In genomic region chr14:55540847-55541773, GRCh38 we compare ENCODE assay signal across 17 cellular contexts.
A peak's percentile ranks its signal among the peaks of the same experiment; 100 is the strongest.
DNase-seq lines count a peak whose midpoint lies in the region; ATAC-seq and TF ChIP-seq lines count a peak whose summit lies in the region.
"Had no signal": no experiment of that assay in that cellular context is flagged by ENCODE, and none has a peak within 500 bp of the region (broad histone marks: within the 10 kb centered on the region; RNA-seq: fewer than 3 reads in every experiment).

No MANE protein-coding gene starts in this region.

- DNase-seq in NCI-H82 (lab: John Stamatoyannopoulos, UW) (peak; percentile 3), NCI-H82 treated with DMSO at 0.1 percent for 48 hours (lab: John Stamatoyannopoulos, UW; ENCODE audit: unreplicated experiment) (no peak), foreskin fibroblast (peak; percentile 5 to 39), NCI-H510A treated with DMSO at 0.1 percent for 48 hours (lab: John Stamatoyannopoulos, UW) (no peak), tibial artery (no peak), epidermal melanocyte (ENCODE audit: insufficient read length, low spot score) (no peak)
- no peak for DNase-seq in stimulated activated effector memory CD8-positive, alpha-beta T cell treated with anti-CD3 and anti-CD28 coated beads, Interleukin-12 subunit alpha, Interleukin-12 subunit beta, amount 100 ng/mL, for 72 hours (ENCODE audit: low spot score in 2 of 2)
- DNase-seq: 8988T; activated CD4-positive, alpha-beta T cell treated with anti-CD3 and anti-CD28 coated beads, Interleukin-2, amount 10 ng/mL, durations not matched to agents 7 days and 5 days; activated CD8-positive, alpha-beta memory T cell treated with anti-CD3 and anti-CD28 coated beads, Interleukin-2, amount 50 U/mL, for 48 hours; colonic mucosa; Karpas-422; left ventricle myocardium superior; NCI-H1105; NCI-H69; stimulated activated CD4-positive, alpha-beta T cell treated with anti-CD3 and anti-CD28 coated beads, Interleukin-2, amount 100 ng/mL, for 48 hours had no signal

- no peak overlapping the region for H3K27ac ChIP-seq in tibial artery
- H3K27ac ChIP-seq: colonic mucosa had no signal

- H3K27ac Mint-ChIP-seq in stimulated activated effector memory CD8-positive, alpha-beta T cell treated with anti-CD3 and anti-CD28 coated beads, Interleukin-12 subunit alpha, Interleukin-12 subunit beta, amount 100 ng/mL, for 72 hours = no peak overlapping the region
- H3K27ac Mint-ChIP-seq: activated CD4-positive, alpha-beta T cell treated with anti-CD3 and anti-CD28 coated beads, Interleukin-2, amount 10 ng/mL, durations not matched to agents 7 days and 5 days had no signal

- no peak overlapping the region for H3K4me3 Mint-ChIP-seq in stimulated activated effector memory CD8-positive, alpha-beta T cell treated with anti-CD3 and anti-CD28 coated beads, Interleukin-12 subunit alpha, Interleukin-12 subunit beta, amount 100 ng/mL, for 72 hours
- H3K4me3 Mint-ChIP-seq: activated CD4-positive, alpha-beta T cell treated with anti-CD3 and anti-CD28 coated beads, Interleukin-2, amount 10 ng/mL, durations not matched to agents 7 days and 5 days had no signal

- no peaks in the 10 kb centered on the region for H3K27me3 ChIP-seq in tibial artery
- H3K27me3 ChIP-seq: colonic mucosa had no signal

- TF ChIP-seq CTCF in foreskin fibroblast (IDR thresholded peaks at IDR 0.05; ENCODE audit: low read depth, low read length) (no peak), tibial artery (IDR thresholded peaks at IDR 0.05) (no peak)

- peaks cover 4% of the 10 kb centered on the region for H3K9me3 Mint-ChIP-seq in stimulated activated effector memory CD8-positive, alpha-beta T cell treated with anti-CD3 and anti-CD28 coated beads, Interleukin-12 subunit alpha, Interleukin-12 subunit beta, amount 100 ng/mL, for 72 hours

- H3K36me3 Mint-ChIP-seq in stimulated activated effector memory CD8-positive, alpha-beta T cell treated with anti-CD3 and anti-CD28 coated beads, Interleukin-12 subunit alpha, Interleukin-12 subunit beta, amount 100 ng/mL, for 72 hours = no peaks in the 10 kb centered on the region

- H3K9me3 ChIP-seq in tibial artery = peaks cover 0 to 7% (median 0%) of the 10 kb centered on the region in 3 donors
- H3K9me3 ChIP-seq: colonic mucosa had no signal

- ATAC-seq in SK-N-SH treated with all-trans-retinoic acid at 6 μM for 48 hours = peak; percentile 88
- peak; percentile 65 for ATAC-seq in stimulated activated effector memory CD8-positive, alpha-beta T cell treated with anti-CD3 and anti-CD28 coated beads, Interleukin-12 subunit alpha, Interleukin-12 subunit beta, amount 100 ng/mL, for 72 hours
- ATAC-seq: left ventricle myocardium superior had no signal

- no peaks in the 10 kb centered on the region for H3K4me1 Mint-ChIP-seq in stimulated activated effector memory CD8-positive, alpha-beta T cell treated with anti-CD3 and anti-CD28 coated beads, Interleukin-12 subunit alpha, Interleukin-12 subunit beta, amount 100 ng/mL, for 72 hours
- H3K4me1 Mint-ChIP-seq: activated CD4-positive, alpha-beta T cell treated with anti-CD3 and anti-CD28 coated beads, Interleukin-2, amount 10 ng/mL, durations not matched to agents 7 days and 5 days had no signal

- H3K4me1 ChIP-seq in tibial artery = no peaks in the 10 kb centered on the region
- H3K4me1 ChIP-seq: colonic mucosa had no signal

- no peaks in the 10 kb centered on the region for H3K36me3 ChIP-seq in tibial artery
- H3K36me3 ChIP-seq: colonic mucosa had no signal

- intact Hi-C loops in tibial artery (cut with DNase I; ENCODE audit: low total_unique reads) = no loop called here

- H3K4me3 ChIP-seq in foreskin fibroblast (ENCODE audit: low read depth in 1 of 2, low read length in 2 of 2) (no peak overlapping the region), tibial artery (no peak overlapping the region)
- H3K4me3 ChIP-seq: colonic mucosa had no signal

TF ChIP-seq in SK-N-SH treated with all-trans-retinoic acid at 6 μM for 48 hours, 23 proteins besides CTCF, POLR2A, EP300 and RAD21:
- TF ChIP-seq ARNTL (CRISPR knock-in tag; IDR thresholded peaks at IDR 0.05; ENCODE audit: borderline replicate concordance, low read depth) = no peak
- no peak for TF ChIP-seq PATZ1 (CRISPR knock-in tag; IDR thresholded peaks at IDR 0.05; ENCODE audit: borderline replicate concordance)
- TF ChIP-seq TSHZ2 (CRISPR knock-in tag; IDR thresholded peaks at IDR 0.05) = no peak
- TF ChIP-seq ISL1 (CRISPR knock-in tag; IDR thresholded peaks at IDR 0.05) = 0 out of 2 replicates have a peak, but pooled peaks have one; percentile 6
- TF ChIP-seq TOX (CRISPR knock-in tag; IDR thresholded peaks at IDR 0.05; ENCODE audit: borderline replicate concordance) = no peak
TF ChIP-seq in SK-N-SH treated with all-trans-retinoic acid at 6 μM for 48 hours: peak in this region for 1.

Comparison
In these comparisons a context has a peak if more than half of its experiments do, and no peak if none do; other contexts are left out.
1. DNase-seq: peak in NCI-H82 (single experiment) and foreskin fibroblast (2 of 2); none in NCI-H82 treated with DMSO at 0.1 percent for 48 hours (single experiment), stimulated activated effector memory CD8-positive, alpha-beta T cell treated with anti-CD3 and anti-CD28 coated beads, Interleukin-12 subunit alpha, Interleukin-12 subunit beta, amount 100 ng/mL, for 72 hours (0 of 2), NCI-H510A treated with DMSO at 0.1 percent for 48 hours (single experiment), tibial artery (0 of 2) and epidermal melanocyte (single experiment).